Comparison of ENCODE assay signal across 18 cellular contexts in genomic region chr2:237739101-237739500, GRCh38. TPM values are rescaled to one million over a fixed set of nuclear protein-coding genes. Genes with fewer than 3 reads are reported as not detected.
DNase-seq lines count a peak whose midpoint lies in the region; ATAC-seq and TF ChIP-seq lines count a peak whose summit lies in the region.
"Had no signal": no experiment of that assay in that cellular context is flagged by ENCODE, and none has a peak within 500 bp of the region (broad histone marks: within the 10 kb centered on the region; RNA-seq: fewer than 3 reads in every experiment).

No MANE protein-coding gene starts in this region.

- no peaks in the 10 kb centered on the region for H3K9me3 Mint-ChIP-seq in activated T-cell treated with anti-CD3 and anti-CD28 coated beads, Interleukin-2, amount 50 U/mL, for 72 hours
- H3K9me3 Mint-ChIP-seq in T-cell = no peaks in the 10 kb centered on the region
- H3K9me3 Mint-ChIP-seq: activated B cell treated with CpG ODN at 0.5 μM for 24 hours, brain had no signal

- no peak overlapping the region for H3K4me3 Mint-ChIP-seq in activated T-cell treated with anti-CD3 and anti-CD28 coated beads, Interleukin-2, amount 50 U/mL, for 72 hours
- H3K4me3 Mint-ChIP-seq in T-cell = no peak overlapping the region
- H3K4me3 Mint-ChIP-seq: activated B cell treated with CpG ODN at 0.5 μM for 24 hours, brain had no signal

- peak overlapping the region; percentile 25 for H3K27ac Mint-ChIP-seq in activated T-cell treated with anti-CD3 and anti-CD28 coated beads, Interleukin-2, amount 50 U/mL, for 72 hours
- H3K27ac Mint-ChIP-seq in T-cell = peak overlapping the region in 1 of 2 donors; percentile 23
- H3K27ac Mint-ChIP-seq: activated B cell treated with CpG ODN at 0.5 μM for 24 hours had no signal

- CTCF ChIA-PET in T-cell (lab: Charles Lee) = no interaction called here

- H3K4me3 ChIP-seq in left ventricle myocardium inferior (peak overlapping the region; percentile 28), vagina (no peak overlapping the region)
- H3K4me3 ChIP-seq: A549, suprapubic skin had no signal

- H3K36me3 ChIP-seq in left ventricle myocardium inferior (peaks cover 10% of the 10 kb centered on the region), vagina (no peaks in the 10 kb centered on the region)

- H3K4me1 ChIP-seq in left ventricle myocardium inferior (peaks cover 100% of the 10 kb centered on the region), vagina (peaks cover 84% of the 10 kb centered on the region)

- H3K9me3 ChIP-seq in left ventricle myocardium inferior (replicated peaks) (no peaks in the 10 kb centered on the region), vagina (no peaks in the 10 kb centered on the region)
- H3K9me3 ChIP-seq: A549, Caco-2, suprapubic skin had no signal

- H3K36me3 Mint-ChIP-seq in activated T-cell treated with anti-CD3 and anti-CD28 coated beads, Interleukin-2, amount 50 U/mL, for 72 hours (ENCODE audit: insufficient read depth in 2 of 2) = peaks cover 9 to 18% of the 10 kb centered on the region in 2 donors
- H3K36me3 Mint-ChIP-seq in T-cell = peaks cover 13% of the 10 kb centered on the region

- no peaks in the 10 kb centered on the region for H3K27me3 Mint-ChIP-seq in activated T-cell treated with anti-CD3 and anti-CD28 coated beads, Interleukin-2, amount 50 U/mL, for 72 hours (ENCODE audit: low read depth)
- no peaks in the 10 kb centered on the region for H3K27me3 Mint-ChIP-seq in T-cell
- H3K27me3 Mint-ChIP-seq: activated B cell treated with CpG ODN at 0.5 μM for 24 hours, brain had no signal

- TF ChIP-seq POLR2A in vagina (IDR thresholded peaks at IDR 0.05) = no peak

- DNase-seq in activated T-cell treated with anti-CD3 and anti-CD28 coated beads, Interleukin-2, amount 50 U/mL, for 72 hours = no peak
- no peak for DNase-seq in activated T-cell treated with anti-CD3 and anti-CD28 coated beads, Interleukin-2, amount 50 U/mL, for 48 hours
- DNase-seq in left ventricle myocardium inferior (peak; percentile 72), posterior vena cava (ENCODE audit: low spot score) (peak; percentile 89), vagina (ENCODE audit: extremely low spot score in 2 of 2) (peak in 1 of 2 donors; percentile 86), T-cell (no peak), SHP77 (lab: John Stamatoyannopoulos, UW) (no peak)
- DNase-seq: activated B cell treated with CpG ODN at 0.5 μM for 24 hours, Caco-2, hippocampal formation, NCI-H187, retina, SIG-M5 had no signal

- peaks cover 37% of the 10 kb centered on the region for H3K4me1 Mint-ChIP-seq in activated T-cell treated with anti-CD3 and anti-CD28 coated beads, Interleukin-2, amount 50 U/mL, for 72 hours (ENCODE audit: low read depth)
- peaks cover 48 to 65% (median 55%) of the 10 kb centered on the region in 3 donors for H3K4me1 Mint-ChIP-seq in T-cell

- intact Hi-C loops in left ventricle myocardium inferior (cut with micrococcal nuclease) = no loop called here
- intact Hi-C loops in posterior vena cava (cut with DNase I) = loop anchor here (1.0 to 5.0 kb wide), 2 partner anchors 37 to 47 kb away; no protein-coding TSS in a partner anchor
- intact Hi-C loops in vagina (cut with DNase I) = loop anchor here (5.0 kb wide), 1 partner anchor 47 kb away; no protein-coding TSS in a partner anchor

- H3K27ac ChIP-seq in left ventricle myocardium inferior (replicated peaks) (peak overlapping the region; percentile 92), vagina (peak overlapping the region; percentile 57)
- H3K27ac ChIP-seq: A549, KMS-11, suprapubic skin had no signal

- POLR2A ChIA-PET in T-cell (lab: Charles Lee) = no interaction called here

- TF ChIP-seq CTCF in left ventricle myocardium inferior (IDR thresholded peaks at IDR 0.05; ENCODE audit: borderline replicate concordance) (no peak), vagina (IDR thresholded peaks at IDR 0.05) (no peak)

- ATAC-seq in activated T-cell treated with anti-CD3 and anti-CD28 coated beads, Interleukin-2, amount 50 U/mL, for 72 hours (replicated peaks in 1 of 2) = no peak
- ATAC-seq in T-cell (replicated peaks in 1 of 4) = no peak
- ATAC-seq in HG03439 (IDR thresholded peaks at IDR 0.05; ENCODE audit: unreplicated experiment) = no peak
- ATAC-seq: A549 had no signal

- H3K27me3 ChIP-seq in left ventricle myocardium inferior (ENCODE audit: low read depth) = no peaks in the 10 kb centered on the region
- no peaks in the 10 kb centered on the region for H3K27me3 ChIP-seq in vagina
- H3K27me3 ChIP-seq: suprapubic skin had no signal

RNA-seq across cellular contexts. Expression of gene RBM44, which starts 59.5 kb away (rescaled TPM):
- total RNA-seq in activated T-cell treated with anti-CD3 and anti-CD28 coated beads, Interleukin-2, amount 50 U/mL, for 72 hours = 1 to 10 TPM; 1.9 TPM
- total RNA-seq in left ventricle myocardium inferior = 0.27 TPM
- total RNA-seq in posterior vena cava = 1 to 10 TPM in 1 of 2 donors, under 1 TPM in 1; 0.60 to 1.6 TPM
- total RNA-seq in vagina = 0.98 TPM
- 1 to 10 TPM in 2 of 5 donors, under 1 TPM in 3; 0.53 to 2.8 (median 0.98) TPM for total RNA-seq in T-cell

Comparison
In these comparisons a context has a peak if more than half of its experiments do, and no peak if none do; other contexts are left out.
1. DNase-seq: peak in left ventricle myocardium inferior (single experiment) and posterior vena cava (single experiment); none in activated T-cell treated with anti-CD3 and anti-CD28 coated beads, Interleukin-2, amount 50 U/mL, for 72 hours (0 of 2), activated T-cell treated with anti-CD3 and anti-CD28 coated beads, Interleukin-2, amount 50 U/mL, for 48 hours (0 of 2), T-cell (0 of 34) and SHP77 (0 of 2).